ENCODE assay signal across 8 cellular contexts in genomic region chr5:177302354-177303110, GRCh38. TPM values are rescaled to one million over a fixed set of nuclear protein-coding genes. Genes with fewer than 3 reads are reported as not detected.
DNase-seq lines count a peak whose midpoint lies in the region; ATAC-seq, FAIRE-seq and TF ChIP-seq lines count a peak whose summit lies in the region.

No MANE protein-coding gene starts in this region.

- H3K27ac Mint-ChIP-seq in Caco-2 (ENCODE audit: unreplicated experiment) (peak overlapping the region; percentile 94), memory B cell (peak overlapping the region; percentile 93)

- intact Hi-C loops in Caco-2 (cut with micrococcal nuclease; ENCODE audit: unreplicated experiment): loop anchor here (1.0 kb wide), 1 partner anchor 188 kb away; no protein-coding TSS in a partner anchor
- intact Hi-C loops in posterior vena cava (cut with DNase I): no loop called here

- no peaks in the 10 kb centered on the region for H3K9me3 ChIP-seq in Caco-2

- peaks cover 9% of the 10 kb centered on the region for H3K36me3 ChIP-seq in Caco-2 (ENCODE audit: control insufficient read depth, insufficient read depth, low read length)
- peaks cover 27% of the 10 kb centered on the region for H3K36me3 ChIP-seq in brain microvascular endothelial cell (replicated peaks)

- TF ChIP-seq CTCF in Caco-2 (IDR thresholded peaks at IDR 0.05; ENCODE audit: insufficient read depth in 1 of 2, low read depth in 1 of 2, low read length in 1 of 2, severe bottlenecking in 1 of 2, unreplicated experiment in 1 of 2) (no peak), brain microvascular endothelial cell (IDR thresholded peaks at IDR 0.05; ENCODE audit: low read depth, low read length, missing control alignments) (no peak)

- peaks cover 74% of the 10 kb centered on the region for H3K36me3 Mint-ChIP-seq in Caco-2 (ENCODE audit: insufficient read depth, unreplicated experiment)
- H3K36me3 Mint-ChIP-seq in memory B cell: peaks cover 7% of the 10 kb centered on the region

- H3K27ac ChIP-seq in brain microvascular endothelial cell: no peak overlapping the region

- H3K4me1 Mint-ChIP-seq in Caco-2 (ENCODE audit: low read depth, unreplicated experiment) (peaks cover 21% of the 10 kb centered on the region), memory B cell (peaks cover 57% of the 10 kb centered on the region)

- in situ Hi-C loops in brain microvascular endothelial cell (cut with HindIII; ENCODE audit: low pct_ligation_motif_present, low sequenced_read_pairs): loop anchor here (25.0 kb wide), 1 partner anchor 135 kb away; the partner anchor contains the start of genes GRK6 and PRR7

- H3K4me3 Mint-ChIP-seq in Caco-2 (ENCODE audit: unreplicated experiment): peak overlapping the region; percentile 94
- peak overlapping the region; percentile 90 for H3K4me3 Mint-ChIP-seq in memory B cell

- H3K27me3 ChIP-seq in Caco-2 (replicated peaks; ENCODE audit: control insufficient read depth, insufficient read depth, low read length): no peaks in the 10 kb centered on the region
- H3K27me3 ChIP-seq in brain microvascular endothelial cell (replicated peaks): no peaks in the 10 kb centered on the region

- H3K4me3 ChIP-seq in Caco-2 (ENCODE audit: low read depth, low read length) (peak overlapping the region; percentile 89), brain microvascular endothelial cell (ENCODE audit: low read depth, low read length) (peak overlapping the region; percentile 97)

- no peak for ATAC-seq in memory B cell (ENCODE audit: low read depth)

- no TSS peak for BruUV-seq in Caco-2 (replicated peaks; lab: Mats Ljungman, UMichigan)

- no peaks in the 10 kb centered on the region for H3K9me3 Mint-ChIP-seq in Caco-2 (ENCODE audit: unreplicated experiment)
- no peaks in the 10 kb centered on the region for H3K9me3 Mint-ChIP-seq in memory B cell

- H3K27me3 Mint-ChIP-seq in Caco-2 (ENCODE audit: insufficient read depth, unreplicated experiment): no peaks in the 10 kb centered on the region
- H3K27me3 Mint-ChIP-seq in memory B cell: no peaks in the 10 kb centered on the region

- DNase-seq in Caco-2 (peak in 1 of 2 experiments; percentile 31), M059J (ENCODE audit: low read depth) (peak; percentile 11), brain microvascular endothelial cell (no peak), memory B cell (ENCODE audit: low spot score in 2 of 2) (no peak), frontal cortex (ENCODE audit: low spot score in 2 of 2) (no peak), NCI-H1694 (lab: John Stamatoyannopoulos, UW) (no peak), SK-N-DZ (ENCODE audit: low spot score) (no peak), posterior vena cava (ENCODE audit: low spot score) (no peak)

- peaks cover 29% of the 10 kb centered on the region for H3K4me1 ChIP-seq in Caco-2

- CTCF ChIA-PET in Caco-2 (lab: Charles Lee): interaction anchor here (1.4 to 2.4 kb wide), 3 partner anchors 8 to 189 kb away, joined by 3 to 13 read pairs (median 11); no protein-coding TSS in a partner anchor

- FAIRE-seq in frontal cortex (lab: Jason Lieb, UNC): no peak

- POLR2A ChIA-PET in Caco-2 (lab: Charles Lee): interaction anchor here (0.5 to 1.8 kb wide), 3 partner anchors 10 to 124 kb away, joined by 6 to 7 read pairs (median 7); partner anchors contain the start of gene GRK6

RNA-seq across cellular contexts. Expression of gene RAB24, which starts 1.0 kb away (rescaled TPM):
- total RNA-seq in Caco-2 (2022) (29.9 and 31.7 TPM in 2 replicates), frontal cortex (14.3 TPM), posterior vena cava (10 to 100 TPM; 17.4 to 18.6 TPM)
- total RNA-seq in M059J (2014; rRNA removed; shearing (Covaris generic)): 8.2 and 17.0 TPM in 2 replicates
- polyA plus RNA-seq in SK-N-DZ (2014; cell fraction: cytosol; rRNA removed): 40.3 and 43.5 TPM in 2 replicates
- polyA plus RNA-seq in SK-N-DZ (2014; cell fraction: nucleus; rRNA removed): 194 and 231 TPM in 2 replicates

RNA-seq across cellular contexts. Expression of gene PRELID1, which starts 1.1 kb away (rescaled TPM):
- 201 and 229 TPM in 2 replicates for total RNA-seq in Caco-2 (2022)
- total RNA-seq in M059J (2014; rRNA removed; shearing (Covaris generic)): 238 and 249 TPM in 2 replicates
- 42.4 TPM for total RNA-seq in frontal cortex
- polyA plus RNA-seq in SK-N-DZ (2014; cell fraction: cytosol; rRNA removed): 367 and 387 TPM in 2 replicates
- 166 and 262 TPM in 2 replicates for polyA plus RNA-seq in SK-N-DZ (2014; cell fraction: nucleus; rRNA removed)
- 10 to 100 TPM; 81.8 to 91.9 TPM for total RNA-seq in posterior vena cava

RNA-seq across cellular contexts. Expression of gene MXD3, which starts 9.2 kb away (rescaled TPM):
- total RNA-seq in Caco-2 (2022) (19.8 and 20.6 TPM in 2 replicates), frontal cortex (3.7 TPM), posterior vena cava (1 to 10 TPM; 5.4 to 6.1 TPM)
- 29.7 and 36.1 TPM in 2 replicates for total RNA-seq in M059J (2014; rRNA removed; shearing (Covaris generic))
- polyA plus RNA-seq in SK-N-DZ (2014; cell fraction: cytosol; rRNA removed): 263 and 287 TPM in 2 replicates
- polyA plus RNA-seq in SK-N-DZ (2014; cell fraction: nucleus; rRNA removed): 398 TPM in 2 replicates

RNA-seq across cellular contexts. Expression of gene LMAN2, which starts 48.9 kb away (rescaled TPM):
- total RNA-seq in Caco-2 (2022) (240 and 241 TPM in 2 replicates), frontal cortex (88.9 TPM), posterior vena cava (10 to 100 TPM; 72.4 to 95.7 TPM)
- 443 and 538 TPM in 2 replicates for total RNA-seq in M059J (2014; rRNA removed; shearing (Covaris generic))
- 222 and 238 TPM in 2 replicates for polyA plus RNA-seq in SK-N-DZ (2014; cell fraction: cytosol; rRNA removed)
- polyA plus RNA-seq in SK-N-DZ (2014; cell fraction: nucleus; rRNA removed): 130 and 183 TPM in 2 replicates

RNA-seq across cellular contexts. Expression of gene RGS14, which starts 55.2 kb away (rescaled TPM):
- total RNA-seq in Caco-2 (2022): 15.2 and 16.7 TPM in 2 replicates
- total RNA-seq in M059J (2014; rRNA removed; shearing (Covaris generic)): 9.8 and 11.5 TPM in 2 replicates
- total RNA-seq in frontal cortex: 7.7 TPM
- 20.8 and 55.9 TPM in 2 replicates for polyA plus RNA-seq in SK-N-DZ (2014; cell fraction: cytosol; rRNA removed)
- 62.5 and 74.6 TPM in 2 replicates for polyA plus RNA-seq in SK-N-DZ (2014; cell fraction: nucleus; rRNA removed)
- total RNA-seq in posterior vena cava: 10 to 100 TPM; 11.3 to 13.4 TPM
